23 cellular contexts compared by ENCODE assay signal in the genomic region with DNA sequence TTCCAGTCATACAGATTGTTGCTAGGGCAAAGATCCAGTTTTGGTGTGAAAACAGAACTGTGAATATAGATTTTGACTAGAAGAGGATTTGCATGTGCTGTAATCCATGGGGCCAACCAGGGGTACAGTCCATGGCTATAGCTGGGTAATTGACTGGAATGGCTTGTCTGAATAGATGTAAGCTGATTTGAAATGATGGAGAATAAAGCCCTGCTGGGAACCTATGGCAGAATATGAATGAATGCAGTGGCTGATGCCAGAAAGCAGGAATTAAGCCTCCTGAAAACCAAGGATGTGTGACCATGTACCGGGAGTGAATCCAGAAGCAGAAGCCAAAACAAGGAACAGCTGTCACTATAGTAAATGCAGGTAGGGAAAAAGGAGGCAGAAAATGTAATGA.
DNase-seq lines count a peak whose midpoint lies in the region; ATAC-seq and TF ChIP-seq lines count a peak whose summit lies in the region.
"Had no signal": no experiment of that assay in that cellular context is flagged by ENCODE, and none has a peak within 500 bp of the region (broad histone marks: within the 10 kb centered on the region; RNA-seq: fewer than 3 reads in every experiment).

No MANE protein-coding gene starts in this region.

- ATAC-seq in GM21360 (IDR thresholded peaks at IDR 0.05; ENCODE audit: unreplicated experiment) (no peak), HG02885 (IDR thresholded peaks at IDR 0.05; ENCODE audit: poor library complexity, unreplicated experiment) (no peak)
- ATAC-seq: K562 had no signal

- no peaks in the 10 kb centered on the region for H3K27me3 ChIP-seq in WERI-Rb-1 (ENCODE audit: insufficient read depth, low read depth, severe bottlenecking)
- H3K27me3 ChIP-seq in neuronal stem cell (ENCODE audit: control insufficient read depth in 3 of 3, insufficient read depth in 3 of 3, low read depth in 1 of 3, low read length in 3 of 3) = no peaks in the 10 kb centered on the region
- H3K27me3 ChIP-seq: MG63 had no signal

- WGBS in neuronal stem cell (ENCODE audit: extremely low coverage in 2 of 2, insufficient read length in 2 of 2, insufficient replicate concordance in 1 of 2), 2 donors = no CpG with 5 or more reads among the region's 1 CpG

- no peak overlapping the region for H3K14ac ChIP-seq in neuronal stem cell (ENCODE audit: low read length)

- no peak overlapping the region for H2AK5ac ChIP-seq in neuronal stem cell (ENCODE audit: low read depth, low read length)

- H2BK120ac ChIP-seq in neuronal stem cell (ENCODE audit: low read depth, low read length) = no peak overlapping the region

- no peak overlapping the region for H3K18ac ChIP-seq in neuronal stem cell (ENCODE audit: low read length)

- no peak overlapping the region for H3K4ac ChIP-seq in neuronal stem cell (ENCODE audit: low read length)

- no peak overlapping the region for H2BK5ac ChIP-seq in neuronal stem cell (ENCODE audit: low read length)

- H3K27ac Mint-ChIP-seq in activated T-helper 1 cell treated with anti-CD3 and anti-CD28 coated beads, Interleukin-12 subunit alpha, Interleukin-12 subunit beta, Interleukin-2, Interleukin-4 antibody, amounts not matched to agents 30 ng/mL and 10 ng/mL and 1 ng/mL, durations not matched to agents 14 hours and 24 hours and 36 hours = no peak overlapping the region
- H3K27ac Mint-ChIP-seq: CD8-positive, alpha-beta memory T cell had no signal

- H3K9me3 Mint-ChIP-seq in activated T-helper 1 cell treated with anti-CD3 and anti-CD28 coated beads, Interleukin-12 subunit alpha, Interleukin-12 subunit beta, Interleukin-2, Interleukin-4 antibody, amounts not matched to agents 30 ng/mL and 10 ng/mL and 1 ng/mL, durations not matched to agents 14 hours and 24 hours and 36 hours = peaks cover 10% of the 10 kb centered on the region

- H3K9me3 ChIP-seq in WERI-Rb-1 (ENCODE audit: severe bottlenecking) = no peaks in the 10 kb centered on the region
- peaks cover 0 to 4% of the 10 kb centered on the region in 2 donors for H3K9me3 ChIP-seq in neuronal stem cell (replicated peaks in 1 of 2; ENCODE audit: control insufficient read depth in 2 of 2, insufficient read depth in 1 of 2, low read depth in 1 of 2, low read length in 2 of 2)
- H3K9me3 ChIP-seq: MG63 had no signal

- in situ Hi-C loops in G401 (cut with HindIII; ENCODE audit: low sequenced_read_pairs) = no loop called here

- no peaks in the 10 kb centered on the region for H3K79me1 ChIP-seq in neuronal stem cell (ENCODE audit: low read depth, low read length)

- no peaks in the 10 kb centered on the region for H3K27me3 Mint-ChIP-seq in activated T-helper 1 cell treated with anti-CD3 and anti-CD28 coated beads, Interleukin-12 subunit alpha, Interleukin-12 subunit beta, Interleukin-2, Interleukin-4 antibody, amounts not matched to agents 30 ng/mL and 10 ng/mL and 1 ng/mL, durations not matched to agents 14 hours and 24 hours and 36 hours (ENCODE audit: insufficient read depth)

- no peak overlapping the region for H4K91ac ChIP-seq in neuronal stem cell (ENCODE audit: low read depth, low read length, poor library complexity)

- H3K9ac ChIP-seq in neuronal stem cell (ENCODE audit: low read depth, low read length, poor library complexity) = no peak overlapping the region

- H3K4me1 ChIP-seq in neuronal stem cell (ENCODE audit: control insufficient read depth in 2 of 2, insufficient read depth in 1 of 2, low read depth in 1 of 2, low read length in 2 of 2) = no peaks in the 10 kb centered on the region

- H2BK12ac ChIP-seq in neuronal stem cell (ENCODE audit: low read length) = no peak overlapping the region

- H3K4me3 ChIP-seq in WERI-Rb-1 (ENCODE audit: low read depth, low read length) (no peak overlapping the region), neuronal stem cell (ENCODE audit: low read length in 2 of 2) (no peak overlapping the region)
- H3K4me3 ChIP-seq: K562, MG63, PC-9 had no signal

- no peaks in the 10 kb centered on the region for H3K4me1 Mint-ChIP-seq in activated T-helper 1 cell treated with anti-CD3 and anti-CD28 coated beads, Interleukin-12 subunit alpha, Interleukin-12 subunit beta, Interleukin-2, Interleukin-4 antibody, amounts not matched to agents 30 ng/mL and 10 ng/mL and 1 ng/mL, durations not matched to agents 14 hours and 24 hours and 36 hours (ENCODE audit: low read depth)
- H3K4me1 Mint-ChIP-seq: CD8-positive, alpha-beta memory T cell had no signal

- no peak overlapping the region for H2BK15ac ChIP-seq in neuronal stem cell (ENCODE audit: low read length)

- no peaks in the 10 kb centered on the region for H3K36me3 Mint-ChIP-seq in activated T-helper 1 cell treated with anti-CD3 and anti-CD28 coated beads, Interleukin-12 subunit alpha, Interleukin-12 subunit beta, Interleukin-2, Interleukin-4 antibody, amounts not matched to agents 30 ng/mL and 10 ng/mL and 1 ng/mL, durations not matched to agents 14 hours and 24 hours and 36 hours (ENCODE audit: low read depth)
- H3K36me3 Mint-ChIP-seq: CD8-positive, alpha-beta memory T cell had no signal

- TF ChIP-seq CTCF in WERI-Rb-1 (IDR thresholded peaks at IDR 0.05; ENCODE audit: low read depth, low read length) = no peak

- intact Hi-C loops in activated T-helper 1 cell treated with anti-CD3 and anti-CD28 coated beads, Interleukin-12 subunit alpha, Interleukin-12 subunit beta, Interleukin-2, Interleukin-4 antibody, amounts not matched to agents 30 ng/mL and 10 ng/mL and 1 ng/mL, durations not matched to agents 14 hours and 24 hours and 36 hours (cut with micrococcal nuclease) = no loop called here

- peak overlapping the region; percentile 11 for H2AFZ ChIP-seq in neuronal stem cell (ENCODE audit: low read length)
- H2AFZ ChIP-seq: PC-9 had no signal

- DNase-seq in G401 (ENCODE audit: low spot score) (peak; percentile 64), NCI-H2081 (lab: John Stamatoyannopoulos, UW) (peak; percentile 37 to 78), WERI-Rb-1 (peak; percentile 7), neuronal stem cell (ENCODE audit: low spot score) (no peak)
- no peak for DNase-seq in activated T-helper 1 cell treated with anti-CD3 and anti-CD28 coated beads, Interleukin-12 subunit alpha, Interleukin-12 subunit beta, Interleukin-2, Interleukin-4 antibody, amounts not matched to agents 30 ng/mL and 10 ng/mL and 1 ng/mL, durations not matched to agents 14 hours and 24 hours and 36 hours (ENCODE audit: low spot score)
- DNase-seq: Calu3; CD8-positive, alpha-beta memory T cell; EL; H7; MG63; NCI-H1436; NCI-H2029; NCI-H2171; NCI-H345; NCI-H526; PC-9; RPMI8226; SHP77; SW 1271 had no signal

- no peak overlapping the region for H4K8ac ChIP-seq in neuronal stem cell (ENCODE audit: low read depth, low read length)

- no peak overlapping the region for H3K4me3 Mint-ChIP-seq in activated T-helper 1 cell treated with anti-CD3 and anti-CD28 coated beads, Interleukin-12 subunit alpha, Interleukin-12 subunit beta, Interleukin-2, Interleukin-4 antibody, amounts not matched to agents 30 ng/mL and 10 ng/mL and 1 ng/mL, durations not matched to agents 14 hours and 24 hours and 36 hours
- H3K4me3 Mint-ChIP-seq: CD8-positive, alpha-beta memory T cell had no signal

- no peak overlapping the region for H3K4me2 ChIP-seq in neuronal stem cell (ENCODE audit: insufficient read depth, low read length, poor library complexity, severe bottlenecking)
- H3K4me2 ChIP-seq: PC-9 had no signal

- H3K23ac ChIP-seq in neuronal stem cell (ENCODE audit: low read depth, low read length, poor library complexity) = no peak overlapping the region

- H3K36me3 ChIP-seq in WERI-Rb-1 (no peaks in the 10 kb centered on the region), neuronal stem cell (replicated peaks in 1 of 2; ENCODE audit: control insufficient read depth in 2 of 2, insufficient read depth in 2 of 2, low read length in 2 of 2) (no peaks in the 10 kb centered on the region)
- H3K36me3 ChIP-seq: MG63 had no signal

- H3K27ac ChIP-seq in WERI-Rb-1 (no peak overlapping the region), neuronal stem cell (replicated peaks; ENCODE audit: low read length) (no peak overlapping the region)
- H3K27ac ChIP-seq: C4-2B, PC-9 had no signal

Comparison
In these comparisons a context has a peak if more than half of its experiments do, and no peak if none do; other contexts are left out.
1. DNase-seq: peak in G401 (single experiment), NCI-H2081 (2 of 2) and WERI-Rb-1 (single experiment); none in neuronal stem cell (single experiment) and activated T-helper 1 cell treated with anti-CD3 and anti-CD28 coated beads, Interleukin-12 subunit alpha, Interleukin-12 subunit beta, Interleukin-2, Interleukin-4 antibody, amounts not matched to agents 30 ng/mL and 10 ng/mL and 1 ng/mL, durations not matched to agents 14 hours and 24 hours and 36 hours (single experiment).